In the genomic region with DNA sequence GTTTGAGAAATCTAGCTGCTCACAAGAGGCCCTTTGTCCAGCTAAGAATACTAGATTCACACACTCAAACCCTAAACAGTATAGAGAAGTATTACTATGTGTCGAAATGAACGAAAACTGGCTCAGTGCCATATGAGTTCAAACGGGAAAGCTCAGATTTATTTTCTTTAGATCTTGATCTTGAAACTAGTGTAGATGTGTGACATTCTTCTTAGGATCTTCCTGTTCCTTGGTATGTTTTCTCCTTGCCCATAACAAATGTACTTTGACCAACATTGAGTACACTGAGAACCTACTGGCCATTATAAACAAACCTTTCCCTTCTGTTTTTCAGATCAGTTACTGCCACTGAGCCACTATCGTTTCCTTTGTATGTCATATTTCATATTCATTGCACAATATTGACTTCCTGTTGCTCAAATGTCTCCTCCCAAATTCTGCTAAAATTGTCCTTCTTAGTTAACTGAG, we compare ENCODE assay signal across 11 cellular contexts. TPM values are rescaled to one million over a fixed set of nuclear protein-coding genes. Genes with fewer than 3 reads are reported as not detected.
DNase-seq lines count a peak whose midpoint lies in the region; ATAC-seq and TF ChIP-seq lines count a peak whose summit lies in the region.
"Had no signal": no experiment of that assay in that cellular context is flagged by ENCODE, and none has a peak within 500 bp of the region (broad histone marks: within the 10 kb centered on the region; RNA-seq: fewer than 3 reads in every experiment).

No MANE protein-coding gene starts in this region.

- H3K9ac ChIP-seq in OCI-LY1 (ENCODE audit: low read length), result no peak overlapping the region

- DNase-seq in Daoy (ENCODE audit: low read depth) (peak; percentile 8), fibroblast of pulmonary artery (ENCODE audit: low read depth) (peak; percentile 20), psoas muscle (no peak), SHP77 (lab: John Stamatoyannopoulos, UW) (no peak), NCI-H2171 treated with DMSO at 0.1 percent for 48 hours (lab: John Stamatoyannopoulos, UW) (no peak), T-helper 9 cell (no peak)
- DNase-seq: SHP77 treated with DMSO at 0.1 percent for 48 hours had no signal

- H3F3A ChIP-seq in OCI-LY1 (ENCODE audit: insufficient read depth, low read length), result no peaks in the 10 kb centered on the region

- intact Hi-C loops in psoas muscle (cut with DNase I), result loop anchor here in 1 of 2 donors (10.0 kb wide), 1 partner anchor 211 kb away; a partner anchor contains a TSS

- H3K27me3 ChIP-seq in OCI-LY1 (ENCODE audit: insufficient read depth, low read length) (no peaks in the 10 kb centered on the region), psoas muscle (ENCODE audit: insufficient read depth in 3 of 3, low read length in 2 of 3) (no peaks in the 10 kb centered on the region)

- H3K79me2 ChIP-seq in OCI-LY1 (ENCODE audit: insufficient read depth, low read length), result no peaks in the 10 kb centered on the region

- H3K4me2 ChIP-seq in OCI-LY1 (ENCODE audit: low read length), result peak overlapping the region; percentile 3; the same call in 1 of the 2 replicates

- H3K4me3 ChIP-seq in OCI-LY1 (ENCODE audit: low read depth, low read length, poor library complexity, severe bottlenecking), result no peak overlapping the region
- no peak overlapping the region for H3K4me3 ChIP-seq in fibroblast of pulmonary artery (replicated peaks; ENCODE audit: low read depth, low read length)
- H3K4me3 ChIP-seq in psoas muscle, result no peak overlapping the region

- peak overlapping the region; percentile 11 for H3K27ac ChIP-seq in OCI-LY1 (ENCODE audit: low read depth, low read length, poor library complexity, severe bottlenecking)
- H3K27ac ChIP-seq in psoas muscle, result peak overlapping the region; percentile 88

- ATAC-seq in psoas muscle (peak in 1 of 4 donors; percentile 46), GM21737 (IDR thresholded peaks at IDR 0.05; ENCODE audit: unreplicated experiment) (no peak)

- H3K4me1 ChIP-seq in OCI-LY1 (ENCODE audit: insufficient read depth, low read length, severe bottlenecking) (peaks cover 55% of the 10 kb centered on the region), psoas muscle (peaks cover 88% of the 10 kb centered on the region)

- H2AFZ ChIP-seq in OCI-LY1 (ENCODE audit: low read length), result peak overlapping the region; percentile 15; the same call in 1 of the 2 replicates

- H3K9me3 ChIP-seq in OCI-LY1 (ENCODE audit: low read length) (no peaks in the 10 kb centered on the region), psoas muscle (no peaks in the 10 kb centered on the region)

- WGBS in psoas muscle, 3 donors, result 2 to 10% (median 8%) methylated on average over 4 of the region's 4 CpGs

- H3K36me3 ChIP-seq in OCI-LY1 (ENCODE audit: insufficient read depth, low read length) (no peaks in the 10 kb centered on the region), psoas muscle (ENCODE audit: insufficient read depth in 1 of 2, low read depth in 1 of 2) (peaks cover 0 to 34% of the 10 kb centered on the region in 2 donors)

- no peaks in the 10 kb centered on the region for H4K20me1 ChIP-seq in OCI-LY1 (ENCODE audit: insufficient read depth, low read length)

- no peaks in the 10 kb centered on the region for H3K9me2 ChIP-seq in OCI-LY1 (ENCODE audit: low read depth, low read length)

- TF ChIP-seq CTCF in OCI-LY1 (IDR thresholded peaks at IDR 0.05; ENCODE audit: low read length) (no peak), fibroblast of pulmonary artery (IDR thresholded peaks at IDR 0.05; ENCODE audit: low read length, missing control alignments) (no peak), psoas muscle (IDR thresholded peaks at IDR 0.05) (no peak)

RNA-seq across cellular contexts. Expression of a gene that starts 21.3 kb away (rescaled TPM):
- not detected in 2 replicates for total RNA-seq in Daoy (2014; rRNA removed; shearing (Covaris generic))
- total RNA-seq in psoas muscle, result 1,000 to 10,000 TPM; 4,088 to 7,509 (median 4,961) TPM
- polyA plus RNA-seq in psoas muscle, result 1,000 to 10,000 TPM; 1,084 to 2,883 (median 2,460) TPM
- total RNA-seq: H1, omental fat pad had no signal
- polyA plus RNA-seq: H1 had no signal

Comparison
In these comparisons a context has a peak if more than half of its experiments do, and no peak if none do; other contexts are left out.
1. DNase-seq: peak in Daoy (single experiment) and fibroblast of pulmonary artery (single experiment); none in psoas muscle (0 of 2), SHP77 (0 of 2), NCI-H2171 treated with DMSO at 0.1 percent for 48 hours (single experiment) and T-helper 9 cell (single experiment).
2. RNA of a gene that starts 21.3 kb away (total RNA-seq): 4,088 to 7,509 TPM in psoas muscle; not detected in Daoy; every median in the first group is over 1,000 times any median in the second.